ENCODE assay signal across 8 cellular contexts in the genomic region with DNA sequence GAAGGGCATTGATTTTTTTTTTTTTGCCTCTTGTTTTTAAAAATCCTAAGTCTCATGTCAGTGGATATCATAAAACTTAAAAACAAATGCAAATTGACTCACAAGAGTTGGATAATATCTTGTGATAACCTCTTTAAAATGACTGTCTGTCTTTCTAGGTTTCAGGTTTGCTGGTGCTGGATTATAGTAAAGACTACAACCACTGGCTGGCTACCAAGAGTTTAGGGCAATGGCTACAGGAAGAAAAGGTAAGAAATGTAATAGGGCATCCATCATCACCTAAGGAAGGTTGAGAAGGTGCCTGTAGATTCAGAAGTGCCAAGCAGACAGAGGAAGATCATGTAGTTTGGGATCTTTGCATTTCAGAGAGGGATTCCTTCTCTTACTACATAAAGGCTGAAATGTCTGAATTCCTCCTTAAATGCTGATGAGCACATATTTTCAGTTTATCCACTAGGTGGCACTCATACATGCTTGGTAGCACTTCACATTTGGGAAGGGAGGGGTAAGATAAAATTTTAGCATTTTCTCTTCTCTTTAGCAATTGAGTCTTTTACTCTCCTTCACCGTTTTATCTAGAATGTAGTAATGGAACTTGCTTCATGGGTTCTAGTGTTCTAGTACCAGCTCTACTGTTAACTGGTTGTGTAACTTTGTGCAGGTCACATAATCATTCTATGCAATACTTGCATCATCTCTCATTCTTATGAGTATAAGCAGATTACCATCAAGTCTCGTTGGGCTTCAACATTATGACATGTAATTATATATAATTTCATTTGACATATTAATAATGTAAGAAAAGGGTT. TPM values are rescaled to one million over a fixed set of nuclear protein-coding genes. Genes with fewer than 3 reads are reported as not detected.
DNase-seq lines count a peak whose midpoint lies in the region; ATAC-seq, FAIRE-seq and TF ChIP-seq lines count a peak whose summit lies in the region.

No MANE protein-coding gene starts in this region.

- no peak for TF ChIP-seq RAD21 in HepG2 (CRISPR knock-in tag; IDR thresholded peaks at IDR 0.05)

- TF ChIP-seq CTCF in DOHH2 (IDR thresholded peaks at IDR 0.05; ENCODE audit: low read depth, low read length, poor library complexity, severe bottlenecking) (peak; percentile 73), brain (conservative IDR thresholded peaks at IDR 0.05) (peak; percentile 78 to 88), HepG2 (CRISPR knock-in tag; IDR thresholded peaks at IDR 0.05) (peak; percentile 83)

- H3K9me2 ChIP-seq in DOHH2 (replicated peaks; ENCODE audit: control insufficient read depth, low read length), result no peaks in the 10 kb centered on the region

- in situ Hi-C loops in HepG2 (cut with HindIII; ENCODE audit: extremely low pct_ligation_motif_present, low pct_unique_long_range_greater_than_20kb), result no loop called here

- H3K4me2 ChIP-seq in DOHH2 (ENCODE audit: low read length), result no peak overlapping the region
- no peak overlapping the region for H3K4me2 ChIP-seq in HepG2 (ENCODE audit: low read depth, low read length)

- no peaks in the 10 kb centered on the region for H3K36me3 Mint-ChIP-seq in brain
- no peaks in the 10 kb centered on the region for H3K36me3 Mint-ChIP-seq in T-helper 2 cell treated with Interferon-gamma antibody and Interleukin-4, amounts not matched to agents 5 μg/mL and 100 μg/mL, for 36 hours (ENCODE audit: low read depth)

- no peak for TF ChIP-seq POLR2A in HepG2 (IDR thresholded peaks at IDR 0.05; ENCODE audit: insufficient read depth in 1 of 2, low read depth in 2 of 2, low read length in 2 of 2)

- H2AFZ ChIP-seq in HepG2 (ENCODE audit: low read length), result no peak overlapping the region

- no peaks in the 10 kb centered on the region for H3K9me3 Mint-ChIP-seq in brain
- no peaks in the 10 kb centered on the region for H3K9me3 Mint-ChIP-seq in T-helper 2 cell treated with Interferon-gamma antibody and Interleukin-4, amounts not matched to agents 5 μg/mL and 100 μg/mL, for 36 hours

- H3K4me1 Mint-ChIP-seq in brain, result peaks cover 4% of the 10 kb centered on the region
- H3K4me1 Mint-ChIP-seq in T-helper 2 cell treated with Interferon-gamma antibody and Interleukin-4, amounts not matched to agents 5 μg/mL and 100 μg/mL, for 36 hours (ENCODE audit: low read depth), result no peaks in the 10 kb centered on the region

- no peaks in the 10 kb centered on the region for H3K36me3 ChIP-seq in DOHH2 (ENCODE audit: control insufficient read depth, low read length)
- H3K36me3 ChIP-seq in HepG2 (replicated peaks in 1 of 2; ENCODE audit: control insufficient read depth in 1 of 2, insufficient read depth in 2 of 2, low read length in 2 of 2), result no peaks in the 10 kb centered on the region; a peak in 1 of 5 replicates
- no peaks in the 10 kb centered on the region for H3K36me3 ChIP-seq in effector memory CD4-positive, alpha-beta T cell (ENCODE audit: control insufficient read depth, insufficient read depth, low read length)

- H3K27ac ChIP-seq in DOHH2 (ENCODE audit: low read depth, low read length), result no peak overlapping the region
- H3K27ac ChIP-seq in HepG2 (ENCODE audit: extremely low read length, insufficient read depth, low read length), result no peak overlapping the region
- no peak overlapping the region for H3K27ac ChIP-seq in effector memory CD4-positive, alpha-beta T cell (ENCODE audit: insufficient read depth, low read length, poor library complexity, severe bottlenecking)

- POLR2A ChIA-PET in HepG2 (lab: Yijun Ruan, JAX), result no interaction called here

- FAIRE-seq in HepG2 (lab: Jason Lieb, UNC), result peak; percentile 81

- H3K4me1 ChIP-seq in DOHH2 (ENCODE audit: control insufficient read depth, low read length) (no peaks in the 10 kb centered on the region), HepG2 (ENCODE audit: insufficient read depth, low read length) (no peaks in the 10 kb centered on the region)
- no peaks in the 10 kb centered on the region for H3K4me1 ChIP-seq in effector memory CD4-positive, alpha-beta T cell (ENCODE audit: control insufficient read depth, insufficient read depth, low read length, poor library complexity, severe bottlenecking)

- TF ChIP-seq EP300 in HepG2 (IDR thresholded peaks at IDR 0.05; ENCODE audit: low read depth in 2 of 2, low read length in 2 of 2), result no peak
- TF ChIP-seq EP300 in HepG2 (CRISPR knock-in tag; IDR thresholded peaks at IDR 0.05; ENCODE audit: borderline replicate concordance), result no peak

- H3K79me2 ChIP-seq in DOHH2 (ENCODE audit: control insufficient read depth, low read length), result no peaks in the 10 kb centered on the region
- H3K79me2 ChIP-seq in HepG2 (ENCODE audit: insufficient read depth, low read length), result no peaks in the 10 kb centered on the region

- no peak overlapping the region for H3K4me3 Mint-ChIP-seq in brain
- H3K4me3 Mint-ChIP-seq in T-helper 2 cell treated with Interferon-gamma antibody and Interleukin-4, amounts not matched to agents 5 μg/mL and 100 μg/mL, for 36 hours, result no peak overlapping the region

- H3K4me3 ChIP-seq in DOHH2 (ENCODE audit: low read length) (no peak overlapping the region), HepG2 (replicated peaks in 1 of 3; ENCODE audit: insufficient read depth in 1 of 3, low read depth in 2 of 3, low read length in 3 of 3) (no peak overlapping the region)
- H3K4me3 ChIP-seq in effector memory CD4-positive, alpha-beta T cell (ENCODE audit: insufficient read depth, low read depth, low read length, poor library complexity, severe bottlenecking), result no peak overlapping the region

- H4K20me1 ChIP-seq in DOHH2 (ENCODE audit: control insufficient read depth, insufficient read depth, low read depth, low read length), result no peaks in the 10 kb centered on the region
- H4K20me1 ChIP-seq in HepG2 (ENCODE audit: insufficient read depth, low read length), result no peaks in the 10 kb centered on the region

- no peak overlapping the region for H3K9ac ChIP-seq in HepG2 (ENCODE audit: insufficient read depth, low read depth, low read length)

- H3F3A ChIP-seq in DOHH2 (ENCODE audit: control insufficient read depth, insufficient read depth), result no peaks in the 10 kb centered on the region

- peak; percentile 6 for DNase-seq in GM19240 (ENCODE audit: insufficient read length, low spot score)
- peak; percentile 77 for DNase-seq in NCI-H2227 (lab: John Stamatoyannopoulos, UW; ENCODE audit: unreplicated experiment)
- peak; percentile 56 for DNase-seq in HepG2 (ENCODE audit: low spot score)
- DNase-seq in effector memory CD4-positive, alpha-beta T cell, result no peak
- no peak for DNase-seq in T-helper 2 cell treated with Interferon-gamma antibody and Interleukin-4, amounts not matched to agents 5 μg/mL and 100 μg/mL, for 36 hours (ENCODE audit: low spot score)

- ATAC-seq in HG03103 (IDR thresholded peaks at IDR 0.05; ENCODE audit: low read depth, unreplicated experiment) (peak; percentile 97), HepG2 (peak; percentile 90)

- intact Hi-C loops in HepG2 (cut with micrococcal nuclease; ENCODE audit: unreplicated experiment), result loop anchor here (1.0 to 2.0 kb wide), 4 partner anchors 12 to 581 kb away; no protein-coding TSS in a partner anchor

- 10% methylated on average over 2 of the region's 2 CpGs for WGBS in HepG2 (ENCODE audit: low lambda C conversion rate)

- no peaks in the 10 kb centered on the region for H3K27me3 Mint-ChIP-seq in brain
- H3K27me3 Mint-ChIP-seq in T-helper 2 cell treated with Interferon-gamma antibody and Interleukin-4, amounts not matched to agents 5 μg/mL and 100 μg/mL, for 36 hours (ENCODE audit: low read depth), result no peaks in the 10 kb centered on the region

- CTCF ChIA-PET in HepG2 (lab: Yijun Ruan, JAX; ENCODE audit: low intra/inter-chr PET ratio, low total read pairs), result interaction anchor here (2.1 kb wide), 1 partner anchor 74 kb away, joined by 16 read pairs; no protein-coding TSS in a partner anchor

- peak overlapping the region in 2 of 5 experiments; percentile 23 to 36 for H3K27ac Mint-ChIP-seq in brain
- no peak overlapping the region for H3K27ac Mint-ChIP-seq in T-helper 2 cell treated with Interferon-gamma antibody and Interleukin-4, amounts not matched to agents 5 μg/mL and 100 μg/mL, for 36 hours

- H3K27me3 ChIP-seq in DOHH2 (ENCODE audit: control insufficient read depth, low read length) (no peaks in the 10 kb centered on the region), HepG2 (ENCODE audit: control insufficient read depth in 1 of 2, insufficient read depth in 2 of 2, low read length in 2 of 2) (no peaks in the 10 kb centered on the region)
- H3K27me3 ChIP-seq in effector memory CD4-positive, alpha-beta T cell (replicated peaks; ENCODE audit: control insufficient read depth, insufficient read depth, low read length, poor library complexity, severe bottlenecking), result no peaks in the 10 kb centered on the region

- BruUV-seq in HepG2 (replicated peaks; lab: Mats Ljungman, UMichigan), result no TSS peak

- H3K9me3 ChIP-seq in DOHH2 (ENCODE audit: control insufficient read depth, insufficient read depth, low read length) (no peaks in the 10 kb centered on the region), HepG2 (ENCODE audit: low read length) (no peaks in the 10 kb centered on the region)
- no peaks in the 10 kb centered on the region for H3K9me3 ChIP-seq in effector memory CD4-positive, alpha-beta T cell (ENCODE audit: control insufficient read depth, low read length)

RNA-seq across cellular contexts. Expression of a gene that starts 21.1 kb away (rescaled TPM):
- polyA plus RNA-seq in brain (ENCODE audit: insufficient read depth, low read depth, low replicate concordance) (1.5 TPM), HepG2 (2011; rRNA removed) (17.6 and 24.4 TPM in 2 replicates)
- 44.9 and 51.7 TPM in 2 replicates for total RNA-seq in HepG2 (2016; rRNA removed; fragmentation: Illumina TruSeq; extraction: Trizol)
- 4.5 and 7.1 TPM in 2 replicates for total RNA-seq in HepG2 (2016; cell fraction: cytosol; rRNA removed; fragmentation: Illumina TruSeq; extraction: Trizol; ENCODE audit: low read depth)
- total RNA-seq in HepG2 (2016; cell fraction: insoluble cytoplasmic fraction; rRNA removed; fragmentation: Illumina TruSeq; extraction: Trizol), result 42.6 and 49.0 TPM in 2 replicates
- 22.1 and 24.3 TPM in 2 replicates for total RNA-seq in HepG2 (2016; cell fraction: membrane; rRNA removed; fragmentation: Illumina TruSeq; extraction: Trizol)
- total RNA-seq in HepG2 (2016; cell fraction: nucleus; rRNA removed; fragmentation: Illumina TruSeq; extraction: Trizol), result 47.7 and 52.3 TPM in 2 replicates
- 16.5 and 18.6 TPM in 2 replicates for polyA plus RNA-seq in HepG2 (2011; cell fraction: cytosol; rRNA removed)
- 16.9 and 18.9 TPM in 2 replicates for polyA plus RNA-seq in HepG2 (2011; cell fraction: nucleus; rRNA removed)
- 13.0 and 24.2 TPM in 2 replicates for polyA plus RNA-seq in HepG2 (2012)
- 1.3 and 1.4 TPM in 2 replicates for polyA plus RNA-seq in HepG2 (2016; cell fraction: cytosol; fragmentation: Illumina TruSeq; extraction: Trizol; ENCODE audit: low read depth)
- 22.9 and 25.1 TPM in 2 replicates for polyA plus RNA-seq in HepG2 (2016; cell fraction: insoluble cytoplasmic fraction; fragmentation: Illumina TruSeq; extraction: Trizol; ENCODE audit: low read depth)
- polyA plus RNA-seq in HepG2 (2016; cell fraction: membrane; fragmentation: Illumina TruSeq; extraction: Trizol; ENCODE audit: low read depth), result 7.7 and 8.8 TPM in 2 replicates
- polyA plus RNA-seq in HepG2 (2016; cell fraction: nucleus; fragmentation: Illumina TruSeq; extraction: Trizol; ENCODE audit: insufficient read depth, low read depth), result 28.4 and 30.6 TPM in 2 replicates
- polyA minus RNA-seq in HepG2 (2011; rRNA and poly(A)+ RNA removed; ENCODE audit: low replicate concordance), result 49.7 and 1,370 TPM in 2 replicates
- 44.2 and 46.4 TPM in 2 replicates for polyA minus RNA-seq in HepG2 (2011; cell fraction: cytosol; rRNA and poly(A)+ RNA removed)
- polyA minus RNA-seq in HepG2 (2011; cell fraction: nucleus; rRNA and poly(A)+ RNA removed), result 89.2 and 97.7 TPM in 2 replicates

Comparison
In these comparisons a context has a peak if more than half of its experiments do, and no peak if none do; other contexts are left out.
1. DNase-seq: peak in GM19240 (single experiment), NCI-H2227 (single experiment) and HepG2 (single experiment); none in effector memory CD4-positive, alpha-beta T cell (0 of 3) and T-helper 2 cell treated with Interferon-gamma antibody and Interleukin-4, amounts not matched to agents 5 μg/mL and 100 μg/mL, for 36 hours (single experiment).
2. Peak in every context shown above with its lines, with median percentiles within 50 percentile points of each other: CTCF ChIP-seq.